In the genomic region with DNA sequence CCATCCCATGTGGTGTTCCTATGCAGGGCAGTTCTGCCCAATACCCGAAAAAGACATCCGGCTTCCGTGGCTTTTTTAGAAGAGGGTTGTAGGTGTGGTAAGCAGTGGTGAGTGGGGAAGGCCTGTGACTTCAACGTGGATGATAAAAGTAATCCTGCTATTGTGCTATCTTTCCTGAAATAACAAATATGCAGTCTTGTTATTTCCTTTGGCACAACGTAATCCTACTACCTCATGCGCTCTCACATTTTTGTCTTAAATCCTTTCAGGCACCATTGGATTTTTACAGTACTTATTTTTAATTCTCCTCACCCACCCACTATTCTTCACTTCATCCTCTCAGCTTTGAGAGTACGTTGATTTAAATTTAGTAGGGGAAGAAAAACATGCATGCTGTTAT, we compare ENCODE assay signal across 21 cellular contexts.
"Had no signal": no experiment of that assay in that cellular context is flagged by ENCODE, and none has a peak within 500 bp of the region (broad histone marks: within the 10 kb centered on the region; RNA-seq: fewer than 3 reads in every experiment).

No MANE protein-coding gene starts in this region.

- H3K27ac ChIP-seq: heart right ventricle, tibial artery, upper lobe of left lung, uterus had no signal

- H3K27ac Mint-ChIP-seq: effector memory CD8-positive, alpha-beta T cell; immature natural killer cell; naive thymus-derived CD8-positive, alpha-beta T cell; stimulated activated effector memory CD8-positive, alpha-beta T cell treated with anti-CD3 and anti-CD28 coated beads, Interleukin-12 subunit alpha, Interleukin-12 subunit beta, amount 100 ng/mL, for 72 hours had no signal

- H3K4me3 ChIP-seq: gastrocnemius medialis, heart right ventricle, lung, tibial artery, upper lobe of left lung, uterus had no signal

- H3K4me3 Mint-ChIP-seq: effector memory CD8-positive, alpha-beta T cell; immature natural killer cell; naive thymus-derived CD8-positive, alpha-beta T cell; neural crest cell; stimulated activated effector memory CD8-positive, alpha-beta T cell treated with anti-CD3 and anti-CD28 coated beads, Interleukin-12 subunit alpha, Interleukin-12 subunit beta, amount 100 ng/mL, for 72 hours had no signal

- DNase-seq: caudate nucleus; cortex of kidney; effector memory CD8-positive, alpha-beta T cell; gastrocnemius medialis; heart right ventricle; immature natural killer cell; left colon; left ventricle myocardium superior; mesendoderm; naive thymus-derived CD8-positive, alpha-beta T cell; posterior cingulate gyrus; right cardiac atrium; stimulated activated CD4-positive, alpha-beta T cell treated with anti-CD3 and anti-CD28 coated beads, Interleukin-4, amount 100 ng/mL, for 1 hour; stimulated activated CD8-positive, alpha-beta memory T cell treated with anti-CD3 and anti-CD28 coated beads, Interleukin-4, amount 100 ng/mL, for 48 hours; stimulated activated naive CD8-positive, alpha-beta T cell treated with anti-CD3 and anti-CD28 coated beads, Interleukin-15, Interleukin-2, amounts not matched to agents 100 U/mL and 50 U/mL, for 24 hours; tibial artery; upper lobe of left lung; uterus had no signal

- H3K4me1 Mint-ChIP-seq: immature natural killer cell; naive thymus-derived CD8-positive, alpha-beta T cell; stimulated activated effector memory CD8-positive, alpha-beta T cell treated with anti-CD3 and anti-CD28 coated beads, Interleukin-12 subunit alpha, Interleukin-12 subunit beta, amount 100 ng/mL, for 72 hours had no signal

- H3K9me3 ChIP-seq: uterus had no signal

- ATAC-seq: effector memory CD8-positive, alpha-beta T cell; heart right ventricle; left colon; left ventricle myocardium superior; naive thymus-derived CD8-positive, alpha-beta T cell; stimulated activated effector memory CD8-positive, alpha-beta T cell treated with anti-CD3 and anti-CD28 coated beads, Interleukin-12 subunit alpha, Interleukin-12 subunit beta, amount 100 ng/mL, for 72 hours; stimulated activated naive CD8-positive, alpha-beta T cell treated with anti-CD3 and anti-CD28 coated beads, Interleukin-15, Interleukin-2, amounts not matched to agents 100 U/mL and 50 U/mL, for 24 hours had no signal

- H3K36me3 Mint-ChIP-seq: stimulated activated effector memory CD8-positive, alpha-beta T cell treated with anti-CD3 and anti-CD28 coated beads, Interleukin-12 subunit alpha, Interleukin-12 subunit beta, amount 100 ng/mL, for 72 hours had no signal

- H3K27me3 Mint-ChIP-seq: effector memory CD8-positive, alpha-beta T cell had no signal

- H3K27me3 ChIP-seq: gastrocnemius medialis, heart right ventricle, tibial artery, upper lobe of left lung, uterus had no signal

- H3K36me3 ChIP-seq: gastrocnemius medialis, tibial artery, upper lobe of left lung, uterus had no signal

- H3K4me1 ChIP-seq: heart right ventricle, tibial artery, upper lobe of left lung, uterus had no signal
